ENCODE assay signal across 1 cellular context in the genomic region with DNA sequence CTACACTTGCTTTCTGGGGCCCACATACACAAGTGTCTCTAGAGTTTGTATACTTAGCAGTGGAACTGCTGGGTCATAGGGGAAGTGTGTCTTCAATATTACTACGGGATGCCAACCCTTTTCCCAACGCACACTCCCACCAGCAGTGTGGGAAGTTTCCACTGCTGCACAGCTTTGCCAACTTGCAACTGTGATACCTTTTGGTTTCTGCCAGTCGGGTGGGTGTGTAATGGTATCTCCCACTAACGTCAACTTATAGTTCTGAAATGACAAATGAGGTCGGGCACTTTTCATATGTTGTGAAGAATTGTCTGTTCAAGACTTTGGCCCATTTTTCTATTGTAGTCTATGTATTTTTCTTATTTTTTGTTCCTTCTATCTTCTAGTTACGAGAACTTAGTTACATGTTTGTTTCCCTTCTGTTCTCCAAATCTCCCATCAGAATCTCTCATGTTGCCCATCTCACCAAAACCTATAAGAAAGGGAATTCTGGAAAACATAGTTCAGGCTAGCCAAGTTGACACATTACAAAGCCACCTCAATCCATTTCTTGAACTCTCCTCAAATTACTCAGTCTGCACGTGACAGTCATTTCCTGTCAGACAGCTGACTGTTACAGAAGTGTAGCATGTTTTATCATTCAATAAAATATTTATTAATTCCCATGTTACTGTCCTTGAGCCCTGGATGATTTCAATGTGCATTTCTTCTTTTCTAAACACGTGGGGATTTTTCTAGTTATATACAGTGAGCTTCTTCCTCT.
A peak's percentile ranks its signal among the peaks of the same experiment; 100 is the strongest.
TF ChIP-seq lines count a peak whose summit lies in the region.

No MANE protein-coding gene starts in this region.

TF ChIP-seq in IMR-90, 13 proteins besides CTCF, POLR2A, EP300 and RAD21:
- TF ChIP-seq, protein P1, sequence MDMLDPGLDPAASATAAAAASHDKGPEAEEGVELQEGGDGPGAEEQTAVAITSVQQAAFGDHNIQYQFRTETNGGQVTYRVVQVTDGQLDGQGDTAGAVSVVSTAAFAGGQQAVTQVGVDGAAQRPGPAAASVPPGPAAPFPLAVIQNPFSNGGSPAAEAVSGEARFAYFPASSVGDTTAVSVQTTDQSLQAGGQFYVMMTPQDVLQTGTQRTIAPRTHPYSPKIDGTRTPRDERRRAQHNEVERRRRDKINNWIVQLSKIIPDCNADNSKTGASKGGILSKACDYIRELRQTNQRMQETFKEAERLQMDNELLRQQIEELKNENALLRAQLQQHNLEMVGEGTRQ (IDR thresholded peaks at IDR 0.05; ENCODE audit: low read depth, low read length): peak; percentile 39; the same call in 1 of the 2 replicates
- TF ChIP-seq CEBPB (IDR thresholded peaks at IDR 0.05; ENCODE audit: low read depth, low read length): no peak
- TF ChIP-seq MXI1 (IDR thresholded peaks at IDR 0.05; ENCODE audit: borderline replicate concordance, low read depth, low read length): no peak
- TF ChIP-seq BHLHE40 (IDR thresholded peaks at IDR 0.05; ENCODE audit: low read depth, low read length): peak; percentile 58
TF ChIP-seq in IMR-90: peak in this region for 2.
